10 cellular contexts compared by ENCODE assay signal in genomic region chr20:48986899-48987298, GRCh38. TPM values are rescaled to one million over a fixed set of nuclear protein-coding genes. Genes with fewer than 3 reads are reported as not detected.
A peak's percentile ranks its signal among the peaks of the same experiment; 100 is the strongest.
DNase-seq lines count a peak whose midpoint lies in the region; ATAC-seq, FAIRE-seq and TF ChIP-seq lines count a peak whose summit lies in the region.
"Had no signal": no experiment of that assay in that cellular context is flagged by ENCODE, and none has a peak within 500 bp of the region (broad histone marks: within the 10 kb centered on the region; RNA-seq: fewer than 3 reads in every experiment).

No MANE protein-coding gene starts in this region.

- no peak overlapping the region for H3K27ac ChIP-seq in GM23338 (ENCODE audit: low read depth)
- no peak overlapping the region for H3K27ac ChIP-seq in foreskin keratinocyte
- H3K27ac ChIP-seq in small intestine (ENCODE audit: low read depth in 1 of 2, low read length in 1 of 2): no peak overlapping the region

- H3K4me3 Mint-ChIP-seq in GM23338: no peak overlapping the region
- H3K4me3 Mint-ChIP-seq: memory B cell had no signal

- H4K20me1 ChIP-seq in GM23338 (replicated peaks; ENCODE audit: insufficient read depth): no peaks in the 10 kb centered on the region; the same call in 1 of the 2 replicates

- H3K9me3 ChIP-seq in small intestine (ENCODE audit: control insufficient read depth, low read depth): no peaks in the 10 kb centered on the region

- H3K36me3 ChIP-seq in GM23338 (ENCODE audit: insufficient read depth) (peaks cover 54% of the 10 kb centered on the region), small intestine (ENCODE audit: control insufficient read depth in 2 of 2, insufficient read depth in 2 of 2, low read length in 2 of 2) (peaks cover 31 to 52% of the 10 kb centered on the region in 2 donors)

- H3K4me2 ChIP-seq in GM23338: no peak overlapping the region

- no peak overlapping the region for H3K27ac Mint-ChIP-seq in GM23338
- H3K27ac Mint-ChIP-seq: memory B cell had no signal

- TF ChIP-seq CTCF in AG10803 (conservative IDR thresholded peaks at IDR 0.05; ENCODE audit: low read length): peak; percentile 29
- TF ChIP-seq CTCF in GM23338 (conservative IDR thresholded peaks at IDR 0.05; ENCODE audit: low read depth in 2 of 2): peak; percentile 35 to 44; a peak in 3 of 4 replicates
- TF ChIP-seq CTCF in foreskin keratinocyte (conservative IDR thresholded peaks at IDR 0.05): peak; percentile 53

- peaks cover 2% of the 10 kb centered on the region for H3K27me3 Mint-ChIP-seq in GM23338 (ENCODE audit: insufficient read depth, low read depth, poor library complexity)
- H3K27me3 Mint-ChIP-seq: memory B cell had no signal

- H3K36me3 Mint-ChIP-seq in GM23338 (ENCODE audit: low read depth): peaks cover 84% of the 10 kb centered on the region

- H2AFZ ChIP-seq in GM23338: no peak overlapping the region

- no peak for DNase-seq in AG10803 (ENCODE audit: low read depth)
- no peak for DNase-seq in GM23338 (ENCODE audit: low spot score)
- peak; percentile 21 for DNase-seq in RPMI7951 (ENCODE audit: low read depth)
- no peak for DNase-seq in foreskin keratinocyte
- no peak for DNase-seq in small intestine
- no peak for DNase-seq in putamen (ENCODE audit: low spot score)
- no peak for DNase-seq in NCI-H2196 treated with DMSO at 0.1 percent for 48 hours (lab: John Stamatoyannopoulos, UW; ENCODE audit: unreplicated experiment)
- DNase-seq: NCI-H526 treated with DMSO at 0.1 percent for 48 hours had no signal

- peaks cover 16% of the 10 kb centered on the region for H3K9me3 Mint-ChIP-seq in GM23338
- H3K9me3 Mint-ChIP-seq: memory B cell had no signal

- no peak for ATAC-seq in GM23338
- ATAC-seq in foreskin keratinocyte: no peak
- ATAC-seq in activated CD4-positive, CD25-positive, alpha-beta regulatory T cell treated with anti-CD3 and anti-CD28 coated beads, Interleukin-2, amount 50 U/mL, for 24 hours: no peak

- H3K79me2 ChIP-seq in GM23338 (replicated peaks; ENCODE audit: insufficient read depth): no peaks in the 10 kb centered on the region

- no peaks in the 10 kb centered on the region; the same call in 1 of the 2 replicates for H3F3A ChIP-seq in GM23338 (replicated peaks; ENCODE audit: low read depth)

- H3K4me1 ChIP-seq in GM23338 (ENCODE audit: insufficient read depth) (no peaks in the 10 kb centered on the region), foreskin keratinocyte (peaks cover 11% of the 10 kb centered on the region), small intestine (ENCODE audit: control insufficient read depth in 2 of 2, insufficient read depth in 1 of 2, low read depth in 1 of 2, low read length in 1 of 2) (no peaks in the 10 kb centered on the region)

- H3K4me1 Mint-ChIP-seq in GM23338: no peaks in the 10 kb centered on the region
- H3K4me1 Mint-ChIP-seq: memory B cell had no signal

- H3K9me2 ChIP-seq in GM23338 (ENCODE audit: insufficient read depth): no peaks in the 10 kb centered on the region

- H3K4me3 ChIP-seq in AG10803 (ENCODE audit: low read length): no peak overlapping the region
- H3K4me3 ChIP-seq in GM23338: no peak overlapping the region
- H3K4me3 ChIP-seq in small intestine (ENCODE audit: low read depth in 1 of 2, low read length in 2 of 2): no peak overlapping the region

- FAIRE-seq in small intestine (lab: Jason Lieb, UNC): no peak

- 80 to 81% (median 80%) methylated on average over 2 of the region's 2 CpGs for WGBS in small intestine, 3 donors

- H3K27me3 ChIP-seq in GM23338 (ENCODE audit: insufficient read depth) (no peaks in the 10 kb centered on the region), foreskin keratinocyte (no peaks in the 10 kb centered on the region), small intestine (ENCODE audit: control insufficient read depth in 2 of 2, insufficient read depth in 2 of 2, low read length in 2 of 2) (no peaks in the 10 kb centered on the region)

TF ChIP-seq in GM23338, 12 proteins besides CTCF, POLR2A, EP300 and RAD21 (continues in another document):
- TF ChIP-seq REST (IDR thresholded peaks at IDR 0.05; ENCODE audit: unreplicated experiment): no peak
- no peak for TF ChIP-seq EZH2phosphoT487 (IDR thresholded peaks at IDR 0.05; ENCODE audit: unreplicated experiment)
- TF ChIP-seq JUNB (IDR thresholded peaks at IDR 0.05; ENCODE audit: unreplicated experiment): no peak
- no peak for TF ChIP-seq ZNF114 (CRISPR knock-in tag; IDR thresholded peaks at IDR 0.05)
- TF ChIP-seq CREB1 (CRISPR knock-in tag; IDR thresholded peaks at IDR 0.05; ENCODE audit: low read depth): no peak
- no peak for TF ChIP-seq ETS1 (IDR thresholded peaks at IDR 0.05)
- no peak for TF ChIP-seq POLR2AphosphoS5 (IDR thresholded peaks at IDR 0.05; ENCODE audit: low read depth)
- no peak for TF ChIP-seq STAT1 (IDR thresholded peaks at IDR 0.05; ENCODE audit: unreplicated experiment)
- TF ChIP-seq EZH2 (IDR thresholded peaks at IDR 0.05; ENCODE audit: low read depth, unreplicated experiment): no peak
- TF ChIP-seq ZNF331 (CRISPR knock-in tag; IDR thresholded peaks at IDR 0.05; ENCODE audit: low read depth): no peak
- TF ChIP-seq NANOG (IDR thresholded peaks at IDR 0.05; ENCODE audit: borderline replicate concordance): no peak

RNA-seq across cellular contexts. Expression of gene CSE1L, which starts 59.2 kb away (rescaled TPM):
- 312 and 326 TPM in 2 replicates for total RNA-seq in GM23338 (2014; rRNA removed; shearing (Covaris generic))
- 147 and 163 TPM in 2 replicates for polyA plus RNA-seq in GM23338 (2016; fragmentation: Nextera tagmentation; extraction: Ambion mirVana)
- total RNA-seq in RPMI7951 (2014; rRNA removed; shearing (Covaris generic)): 248 and 336 TPM in 2 replicates
- total RNA-seq in foreskin keratinocyte: 164 and 188 TPM in 2 replicates
- polyA plus RNA-seq in foreskin keratinocyte: 80.5 and 104 TPM in 2 replicates
- polyA plus RNA-seq in small intestine: 10 to 100 TPM; 11.9 to 33.8 (median 12.7) TPM
